In genomic region chr14:64878775-64879634, GRCh38 we compare ENCODE assay signal across 8 cellular contexts. TPM values are rescaled to one million over a fixed set of nuclear protein-coding genes. Genes with fewer than 3 reads are reported as not detected.
A peak's percentile ranks its signal among the peaks of the same experiment; 100 is the strongest.
DNase-seq lines count a peak whose midpoint lies in the region; ATAC-seq and TF ChIP-seq lines count a peak whose summit lies in the region.

No MANE protein-coding gene starts in this region.

- intact Hi-C loops in left lung (cut with DNase I) = no loop called here

- H3K9me3 ChIP-seq in DND-41 (ENCODE audit: insufficient read depth, low read length, severe bottlenecking) = no peaks in the 10 kb centered on the region
- no peaks in the 10 kb centered on the region for H3K9me3 ChIP-seq in Karpas-422 (ENCODE audit: low read length)
- no peaks in the 10 kb centered on the region for H3K9me3 ChIP-seq in left lung
- H3K9me3 ChIP-seq in tibial nerve = no peaks in the 10 kb centered on the region

- ATAC-seq in DND-41 (ENCODE audit: insufficient read depth, low read depth) (no peak), left lung (peak; percentile 22), GM19452 (IDR thresholded peaks at IDR 0.05; ENCODE audit: unreplicated experiment) (no peak), HG02678 (IDR thresholded peaks at IDR 0.05; ENCODE audit: unreplicated experiment) (no peak)

- H3K27ac Mint-ChIP-seq in activated naive CD8-positive, alpha-beta T cell = no peak overlapping the region

- H3K4me1 ChIP-seq in DND-41 (ENCODE audit: insufficient read depth, low read length) (peaks cover 16% of the 10 kb centered on the region), Karpas-422 (ENCODE audit: low read length) (peaks cover 9% of the 10 kb centered on the region), left lung (peaks cover 0 to 23% of the 10 kb centered on the region in 2 donors), tibial nerve (peaks cover 0 to 20% (median 10%) of the 10 kb centered on the region in 4 donors)

- H2AFZ ChIP-seq in DND-41 (ENCODE audit: low read depth, low read length) (no peak overlapping the region), Karpas-422 (ENCODE audit: low read length) (no peak overlapping the region)

- H4K20me1 ChIP-seq in DND-41 (ENCODE audit: insufficient read depth, low read length) (no peaks in the 10 kb centered on the region), Karpas-422 (ENCODE audit: insufficient read depth, low read depth, low read length) (no peaks in the 10 kb centered on the region)

- no peaks in the 10 kb centered on the region for H3K9me3 Mint-ChIP-seq in activated naive CD8-positive, alpha-beta T cell (ENCODE audit: low read depth)

- 20 to 21% methylated on average over 15 to 21 of the region's 43 CpGs for WGBS in tibial nerve, 2 donors

- 0 out of 2 replicates have a peak overlapping the region, but pooled peaks have one; percentile 92 for H3K4me2 ChIP-seq in DND-41 (ENCODE audit: insufficient read depth, low read length)
- peak overlapping the region; percentile 91 for H3K4me2 ChIP-seq in Karpas-422 (ENCODE audit: low read depth, low read length, poor library complexity, severe bottlenecking)

- H3K9ac ChIP-seq in DND-41 (ENCODE audit: low read depth, low read length) = no peak overlapping the region
- H3K9ac ChIP-seq in Karpas-422 (ENCODE audit: low read length) = no peak overlapping the region

- TF ChIP-seq POLR2A in tibial nerve (IDR thresholded peaks at IDR 0.05) = no peak

- H3K36me3 ChIP-seq in DND-41 (ENCODE audit: insufficient read depth, low read length) (no peaks in the 10 kb centered on the region), Karpas-422 (ENCODE audit: insufficient read depth, low read length) (no peaks in the 10 kb centered on the region), left lung (no peaks in the 10 kb centered on the region), tibial nerve (no peaks in the 10 kb centered on the region)

- DNase-seq in DND-41 = no peak
- no peak for DNase-seq in Karpas-422
- peak in 1 of 2 donors; percentile 58 for DNase-seq in left lung
- no peak for DNase-seq in tibial nerve (ENCODE audit: low spot score in 2 of 2)
- no peak for DNase-seq in stimulated activated CD8-positive, alpha-beta memory T cell treated with anti-CD3 and anti-CD28 coated beads, Interleukin-4, amount 100 ng/mL, for 48 hours

- peak overlapping the region; percentile 66 for H3K4me3 Mint-ChIP-seq in activated naive CD8-positive, alpha-beta T cell

- H3K4me1 Mint-ChIP-seq in activated naive CD8-positive, alpha-beta T cell (ENCODE audit: low read depth) = peaks cover 7% of the 10 kb centered on the region

- no peaks in the 10 kb centered on the region for H3K9me2 ChIP-seq in Karpas-422 (replicated peaks; ENCODE audit: insufficient read depth, low read length)

- no peak overlapping the region for H3K27ac ChIP-seq in DND-41 (ENCODE audit: low read length)
- no peak overlapping the region for H3K27ac ChIP-seq in Karpas-422 (ENCODE audit: low read length)
- no peak overlapping the region for H3K27ac ChIP-seq in left lung
- peak overlapping the region in 1 of 4 donors; percentile 65 for H3K27ac ChIP-seq in tibial nerve

- H3K79me2 ChIP-seq in DND-41 (ENCODE audit: insufficient read depth, low read length) (no peaks in the 10 kb centered on the region), Karpas-422 (ENCODE audit: low read length) (no peaks in the 10 kb centered on the region)

- H3K27me3 ChIP-seq in DND-41 (ENCODE audit: insufficient read depth, low read length, poor library complexity) (peaks cover 83% of the 10 kb centered on the region), Karpas-422 (ENCODE audit: low read length) (no peaks in the 10 kb centered on the region), left lung (peaks cover 28 to 78% of the 10 kb centered on the region in 2 donors), tibial nerve (peaks cover 0 to 54% of the 10 kb centered on the region in 2 donors)

- TF ChIP-seq CTCF in DND-41 (IDR thresholded peaks at IDR 0.05; ENCODE audit: borderline replicate concordance, extremely low read depth, low read length, poor library complexity, severe bottlenecking) (no peak), left lung (IDR thresholded peaks at IDR 0.05) (no peak), tibial nerve (IDR thresholded peaks at IDR 0.05) (no peak)

- TF ChIP-seq EP300 in tibial nerve (IDR thresholded peaks at IDR 0.05) = no peak

- no peaks in the 10 kb centered on the region for H3K36me3 Mint-ChIP-seq in activated naive CD8-positive, alpha-beta T cell

- no peak overlapping the region for H3K4me3 ChIP-seq in DND-41 (ENCODE audit: low read depth in 1 of 2, low read length in 2 of 2)
- H3K4me3 ChIP-seq in Karpas-422 (ENCODE audit: low read length) = peak overlapping the region; percentile 71; the same call in 1 of the 2 replicates
- H3K4me3 ChIP-seq in left lung = peak overlapping the region; percentile 43 to 49
- H3K4me3 ChIP-seq in tibial nerve = peak overlapping the region; percentile 34 to 63 (median 57)

- peaks cover 17% of the 10 kb centered on the region for H3K27me3 Mint-ChIP-seq in activated naive CD8-positive, alpha-beta T cell

RNA-seq across cellular contexts. Expression of gene SPTB, which starts 0.7 kb away (rescaled TPM):
- not detected in 2 replicates for total RNA-seq in Karpas-422 (2014; rRNA removed; shearing (Covaris generic); ENCODE audit: low replicate concordance)
- total RNA-seq in left lung = 1 to 10 TPM; 2.3 to 2.6 TPM
- total RNA-seq in tibial nerve = 10 to 100 TPM in 2 of 4 donors, 1 to 10 TPM in 2; 4.5 to 12.6 (median 9.2) TPM

RNA-seq across cellular contexts. Expression of gene CHURC1, which starts 35.2 kb away (rescaled TPM):
- 84.9 and 136 TPM in 2 replicates for total RNA-seq in Karpas-422 (2014; rRNA removed; shearing (Covaris generic); ENCODE audit: low replicate concordance)
- total RNA-seq in left lung (10 to 100 TPM; 58.7 to 59.1 TPM), tibial nerve (100 to 1,000 TPM in 1 of 4 donors, 10 to 100 TPM in 3; 75.0 to 131 (median 89.1) TPM)

Comparison
In these comparisons a context has a peak if more than half of its experiments do, and no peak if none do; other contexts are left out.
1. H3K4me3 ChIP-seq: peak in Karpas-422 (single experiment), left lung (2 of 2) and tibial nerve (4 of 4); none in DND-41 (0 of 2).